9 cellular contexts compared by ENCODE assay signal in genomic region chr19:48683349-48683748, GRCh38. TPM values are rescaled to one million over a fixed set of nuclear protein-coding genes. Genes with fewer than 3 reads are reported as not detected.
DNase-seq lines count a peak whose midpoint lies in the region; ATAC-seq, FAIRE-seq and TF ChIP-seq lines count a peak whose summit lies in the region.
"Had no signal": no experiment of that assay in that cellular context is flagged by ENCODE, and none has a peak within 500 bp of the region (broad histone marks: within the 10 kb centered on the region; RNA-seq: fewer than 3 reads in every experiment).

No MANE protein-coding gene starts in this region.

- no peaks in the 10 kb centered on the region for H3K9me3 ChIP-seq in GM12878 (replicated peaks; ENCODE audit: control insufficient read depth, insufficient read depth, low read length)
- H3K9me3 ChIP-seq in left lung: no peaks in the 10 kb centered on the region
- H3K9me3 ChIP-seq in thymus (ENCODE audit: control insufficient read depth): no peaks in the 10 kb centered on the region
- H3K9me3 ChIP-seq in Peyer's patch: no peaks in the 10 kb centered on the region
- H3K9me3 ChIP-seq: body of pancreas had no signal

- peaks cover 3% of the 10 kb centered on the region; the same call in 1 of the 2 replicates for H3K4me1 ChIP-seq in GM12878 (ENCODE audit: control insufficient read depth, insufficient read depth, low read length)
- H3K4me1 ChIP-seq in left lung: peaks cover 0 to 7% of the 10 kb centered on the region in 2 donors
- peaks cover 11% of the 10 kb centered on the region for H3K4me1 ChIP-seq in thymus (ENCODE audit: control insufficient read depth, insufficient read depth, low read length)
- peaks cover 0 to 14% (median 2%) of the 10 kb centered on the region in 4 donors for H3K4me1 ChIP-seq in Peyer's patch

- no peak for ATAC-seq in activated naive CD8-positive, alpha-beta T cell treated with anti-CD3 and anti-CD28 coated beads, Interleukin-2, amount 50 U/mL, for 24 hours
- no peak for ATAC-seq in GM12878
- peak; percentile 79 for ATAC-seq in left lung
- no peak for ATAC-seq in GM19035 (IDR thresholded peaks at IDR 0.05; ENCODE audit: unreplicated experiment)
- no peak for ATAC-seq in HG02981 (IDR thresholded peaks at IDR 0.05; ENCODE audit: unreplicated experiment)

- no peak overlapping the region for H3K4me3 ChIP-seq in GM12878
- no peak overlapping the region for H3K4me3 ChIP-seq in left lung
- H3K4me3 ChIP-seq in thymus (ENCODE audit: low read length): peak overlapping the region; percentile 18
- no peak overlapping the region for H3K4me3 ChIP-seq in Peyer's patch
- H3K4me3 ChIP-seq: body of pancreas had no signal

- no peak overlapping the region; the same call in 1 of the 2 replicates for H2AFZ ChIP-seq in GM12878 (ENCODE audit: control insufficient read depth, low read depth, low read length)

- RAD21 ChIA-PET in GM12878 (lab: Charles Lee; ENCODE audit: unreplicated experiment): no interaction called here

- DNase-seq in activated naive CD8-positive, alpha-beta T cell treated with anti-CD3 and anti-CD28 coated beads, Interleukin-2, amount 50 U/mL, for 24 hours: no peak
- DNase-seq in GM12878 (ENCODE audit: low read depth, low spot score): no peak
- DNase-seq in left lung: peak in 1 of 2 donors; percentile 52
- no peak for DNase-seq in Peyer's patch

- H3K9me3 Mint-ChIP-seq in activated naive CD8-positive, alpha-beta T cell (ENCODE audit: low read depth): no peaks in the 10 kb centered on the region
- no peaks in the 10 kb centered on the region for H3K9me3 Mint-ChIP-seq in activated naive CD8-positive, alpha-beta T cell treated with anti-CD3 and anti-CD28 coated beads, Interleukin-2, amount 50 U/mL, for 24 hours

- TF ChIP-seq EP300 in GM12878 (IDR thresholded peaks at IDR 0.05; ENCODE audit: borderline replicate concordance in 1 of 2, control insufficient read depth in 1 of 2, low read depth in 2 of 2, low read length in 2 of 2): no peak

- H3K4me1 Mint-ChIP-seq in activated naive CD8-positive, alpha-beta T cell (ENCODE audit: low read depth): no peaks in the 10 kb centered on the region
- no peaks in the 10 kb centered on the region for H3K4me1 Mint-ChIP-seq in activated naive CD8-positive, alpha-beta T cell treated with anti-CD3 and anti-CD28 coated beads, Interleukin-2, amount 50 U/mL, for 24 hours

- in situ Hi-C loops in GM12878 (cut with MboI): no loop called here

- TF ChIP-seq CTCF in GM12878 (IDR thresholded peaks at IDR 0.05 in 2 of 3, conservative IDR thresholded peaks at IDR 0.05 in 1 of 3; ENCODE audit: control insufficient read depth in 2 of 3, extremely low read depth in 1 of 3, insufficient read depth in 1 of 3, low read depth in 3 of 3, low read length in 3 of 3) (no peak), left lung (IDR thresholded peaks at IDR 0.05) (no peak), Peyer's patch (IDR thresholded peaks at IDR 0.05) (no peak)

- POLR2A ChIA-PET in GM12878 (lab: Charles Lee): interaction anchor here (0.6 kb wide), 1 partner anchor 444 kb away, joined by 4 read pairs; no protein-coding TSS in a partner anchor

- BruUV-seq in GM12878 (replicated peaks; lab: Mats Ljungman, UMichigan): no TSS peak

- no peak for FAIRE-seq in GM12878 (lab: Jason Lieb, UNC)

- H3K36me3 Mint-ChIP-seq in activated naive CD8-positive, alpha-beta T cell: no peaks in the 10 kb centered on the region
- no peaks in the 10 kb centered on the region for H3K36me3 Mint-ChIP-seq in activated naive CD8-positive, alpha-beta T cell treated with anti-CD3 and anti-CD28 coated beads, Interleukin-2, amount 50 U/mL, for 24 hours (ENCODE audit: low read depth)

- no peaks in the 10 kb centered on the region for H3K79me2 ChIP-seq in GM12878 (ENCODE audit: control insufficient read depth, insufficient read depth, low read length)

- H3K9ac ChIP-seq in GM12878 (ENCODE audit: control insufficient read depth, insufficient read depth, low read length): no peak overlapping the region

- H3K27me3 ChIP-seq in GM12878 (replicated peaks in 1 of 2; ENCODE audit: control insufficient read depth in 2 of 2, insufficient read depth in 2 of 2, low read length in 1 of 2) (no peaks in the 10 kb centered on the region; a peak in 1 of 4 replicates), left lung (no peaks in the 10 kb centered on the region), thymus (ENCODE audit: control insufficient read depth, insufficient read depth) (no peaks in the 10 kb centered on the region), Peyer's patch (no peaks in the 10 kb centered on the region)
- H3K27me3 ChIP-seq: body of pancreas had no signal

- no peak overlapping the region for H3K4me2 ChIP-seq in GM12878 (ENCODE audit: control insufficient read depth, insufficient read depth)

- no peak for TF ChIP-seq RAD21 in GM12878 (IDR thresholded peaks at IDR 0.05; ENCODE audit: insufficient read depth, low read depth, low read length)

- H3K27ac Mint-ChIP-seq in activated naive CD8-positive, alpha-beta T cell: no peak overlapping the region
- no peak overlapping the region for H3K27ac Mint-ChIP-seq in activated naive CD8-positive, alpha-beta T cell treated with anti-CD3 and anti-CD28 coated beads, Interleukin-2, amount 50 U/mL, for 24 hours

- intact Hi-C loops in GM12878 (cut with micrococcal nuclease; ENCODE audit: unreplicated experiment) (no loop called here), left lung (cut with DNase I) (no loop called here)

- CTCF ChIA-PET in GM12878 (lab: Yijun Ruan, JAX): interaction anchor here (0.8 kb wide), 1 partner anchor 37 kb away, joined by 3 read pairs; the partner anchor contains the start of gene CA11

- no peaks in the 10 kb centered on the region for H4K20me1 ChIP-seq in GM12878 (ENCODE audit: control insufficient read depth, insufficient read depth)

- SMC1A ChIA-PET in GM12878 (lab: Charles Lee; ENCODE audit: uncharacterized antibody, unreplicated experiment): no interaction called here

- no peak for TF ChIP-seq POLR2A in GM12878 (IDR thresholded peaks at IDR 0.05; ENCODE audit: low read depth, low read length)
- TF ChIP-seq POLR2A in Peyer's patch (IDR thresholded peaks at IDR 0.05): no peak

- peak overlapping the region; percentile 44 for H3K4me3 Mint-ChIP-seq in activated naive CD8-positive, alpha-beta T cell
- no peak overlapping the region for H3K4me3 Mint-ChIP-seq in activated naive CD8-positive, alpha-beta T cell treated with anti-CD3 and anti-CD28 coated beads, Interleukin-2, amount 50 U/mL, for 24 hours

- 73% methylated on average over 11 of the region's 11 CpGs for WGBS in GM12878 (ENCODE audit: insufficient coverage, insufficient replicate concordance, low lambda C conversion rate, missing lambda C conversion rate)
- 61% methylated on average over 11 of the region's 11 CpGs for WGBS in thymus

- H3K27me3 Mint-ChIP-seq in activated naive CD8-positive, alpha-beta T cell: no peaks in the 10 kb centered on the region
- H3K27me3 Mint-ChIP-seq in activated naive CD8-positive, alpha-beta T cell treated with anti-CD3 and anti-CD28 coated beads, Interleukin-2, amount 50 U/mL, for 24 hours: no peaks in the 10 kb centered on the region

- H3K36me3 ChIP-seq in GM12878 (ENCODE audit: control insufficient read depth in 2 of 2, insufficient read depth in 2 of 2, low read length in 1 of 2): no peaks in the 10 kb centered on the region
- no peaks in the 10 kb centered on the region for H3K36me3 ChIP-seq in left lung
- no peaks in the 10 kb centered on the region for H3K36me3 ChIP-seq in thymus (ENCODE audit: control insufficient read depth, insufficient read depth)
- H3K36me3 ChIP-seq in Peyer's patch: no peaks in the 10 kb centered on the region

- no peak overlapping the region for H3K27ac ChIP-seq in GM12878 (ENCODE audit: control insufficient read depth, insufficient read depth)
- no peak overlapping the region for H3K27ac ChIP-seq in left lung
- no peak overlapping the region for H3K27ac ChIP-seq in thymus (ENCODE audit: low read depth)
- H3K27ac ChIP-seq in Peyer's patch: no peak overlapping the region

RNA-seq across cellular contexts. Expression of gene NTN5, which starts 10.5 kb away (rescaled TPM):
- not detected in 2 replicates for total RNA-seq in GM12878 (2013; cell fraction: nucleolus; rRNA removed)
- total RNA-seq in GM12878 (2014; rRNA removed): not detected in 2 replicates
- not detected in 2 replicates for total RNA-seq in GM12878 (2014; rRNA removed; fragmentation: Illumina TruSeq; extraction: Trizol)
- total RNA-seq in GM12878 (2021): not detected in 2 replicates
- not detected for polyA plus RNA-seq in GM12878 (2011; ENCODE audit: low read depth)
- 0.07 TPM in 1 of 2 replicates, not detected in the other for polyA plus RNA-seq in GM12878 (2011; rRNA removed)
- polyA plus RNA-seq in GM12878 (2011; cell fraction: cytosol; rRNA removed): 0.12 TPM in 1 of 2 replicates, not detected in the other
- polyA plus RNA-seq in GM12878 (2011; cell fraction: nucleus; rRNA removed): 0.25 and 0.47 TPM in 2 replicates
- 0.15 and 0.28 TPM in 2 replicates for polyA plus RNA-seq in GM12878 (2012)
- not detected in 2 replicates for polyA plus RNA-seq in GM12878 (2014; fragmentation: Illumina TruSeq; extraction: Trizol)
- polyA plus RNA-seq in GM12878 (2014; fragmentation: Nextera tagmentation; extraction: Ambion mirVana): not detected
- polyA plus RNA-seq in GM12878 (2014; rRNA removed): 0.22 and 0.23 TPM in 2 replicates
- polyA plus RNA-seq in GM12878 (2016; fragmentation: Nextera tagmentation; extraction: Ambion mirVana): not detected
- not detected in 2 replicates for polyA minus RNA-seq in GM12878 (2011; rRNA and poly(A)+ RNA removed)
- polyA minus RNA-seq in GM12878 (2011; cell fraction: cytosol; rRNA and poly(A)+ RNA removed): not detected in 2 replicates
- not detected in 2 replicates for polyA minus RNA-seq in GM12878 (2011; cell fraction: nucleus; rRNA and poly(A)+ RNA removed)
- total RNA-seq in left lung: under 1 TPM; 0.29 to 0.73 TPM
- 3.5 TPM for polyA plus RNA-seq in thymus
- total RNA-seq in Peyer's patch: 1 to 10 TPM in 1 of 4 donors, not detected in 3; 6.8 TPM
- total RNA-seq: body of pancreas had no signal

RNA-seq across cellular contexts. Expression of gene FUT2, which starts 12.4 kb away (rescaled TPM):
- total RNA-seq in GM12878 (2013; cell fraction: nucleolus; rRNA removed): not detected in 2 replicates
- total RNA-seq in GM12878 (2014; rRNA removed): not detected in 2 replicates
- total RNA-seq in GM12878 (2014; rRNA removed; fragmentation: Illumina TruSeq; extraction: Trizol): not detected in 2 replicates
- total RNA-seq in GM12878 (2021): not detected in 2 replicates
- polyA plus RNA-seq in GM12878 (2011; ENCODE audit: low read depth): 0.07 TPM
- not detected in 2 replicates for polyA plus RNA-seq in GM12878 (2011; rRNA removed)
- polyA plus RNA-seq in GM12878 (2011; cell fraction: cytosol; rRNA removed): not detected in 2 replicates
- not detected in 2 replicates for polyA plus RNA-seq in GM12878 (2011; cell fraction: nucleus; rRNA removed)
- 0.21 and 0.22 TPM in 2 replicates for polyA plus RNA-seq in GM12878 (2012)
- not detected in 2 replicates for polyA plus RNA-seq in GM12878 (2014; fragmentation: Illumina TruSeq; extraction: Trizol)
- polyA plus RNA-seq in GM12878 (2014; fragmentation: Nextera tagmentation; extraction: Ambion mirVana): under 1 TPM in 1 of 2 experiments, not detected in 1; 0.02 TPM
- polyA plus RNA-seq in GM12878 (2014; rRNA removed): not detected in 2 replicates
- under 1 TPM; 0.07 to 0.13 TPM for polyA plus RNA-seq in GM12878 (2016; fragmentation: Nextera tagmentation; extraction: Ambion mirVana)
- not detected in 2 replicates for polyA minus RNA-seq in GM12878 (2011; rRNA and poly(A)+ RNA removed)
- polyA minus RNA-seq in GM12878 (2011; cell fraction: cytosol; rRNA and poly(A)+ RNA removed): not detected in 2 replicates
- polyA minus RNA-seq in GM12878 (2011; cell fraction: nucleus; rRNA and poly(A)+ RNA removed): not detected in 2 replicates
- total RNA-seq in left lung: 1 to 10 TPM; 1.1 to 2.7 TPM
- 3.2 TPM for polyA plus RNA-seq in thymus
- total RNA-seq in Peyer's patch: 10 to 100 TPM; 11.6 to 91.6 (median 53.8) TPM

RNA-seq across cellular contexts. Expression of gene MAMSTR, which starts 36.2 kb away (rescaled TPM):
- 1.4 and 1.8 TPM in 2 replicates for total RNA-seq in GM12878 (2013; cell fraction: nucleolus; rRNA removed)
- total RNA-seq in GM12878 (2014; rRNA removed): 0.11 and 0.73 TPM in 2 replicates
- 0.13 and 0.18 TPM in 2 replicates for total RNA-seq in GM12878 (2014; rRNA removed; fragmentation: Illumina TruSeq; extraction: Trizol)
- total RNA-seq in GM12878 (2021): 0.32 and 0.33 TPM in 2 replicates
- 0.13 TPM for polyA plus RNA-seq in GM12878 (2011; ENCODE audit: low read depth)
- 0.13 and 0.24 TPM in 2 replicates for polyA plus RNA-seq in GM12878 (2011; rRNA removed)
- 0.18 and 0.19 TPM in 2 replicates for polyA plus RNA-seq in GM12878 (2011; cell fraction: cytosol; rRNA removed)
- 0.26 and 0.37 TPM in 2 replicates for polyA plus RNA-seq in GM12878 (2011; cell fraction: nucleus; rRNA removed)
- polyA plus RNA-seq in GM12878 (2012): 0.32 and 0.41 TPM in 2 replicates
- 0.22 TPM in 1 of 2 replicates, not detected in the other for polyA plus RNA-seq in GM12878 (2014; fragmentation: Illumina TruSeq; extraction: Trizol)
- under 1 TPM in 1 of 2 experiments, not detected in 1; 0.04 TPM for polyA plus RNA-seq in GM12878 (2014; fragmentation: Nextera tagmentation; extraction: Ambion mirVana)
- 0.31 and 0.49 TPM in 2 replicates for polyA plus RNA-seq in GM12878 (2014; rRNA removed)
- under 1 TPM; 0.48 to 0.57 TPM for polyA plus RNA-seq in GM12878 (2016; fragmentation: Nextera tagmentation; extraction: Ambion mirVana)
- polyA minus RNA-seq in GM12878 (2011; rRNA and poly(A)+ RNA removed): 0.15 and 0.62 TPM in 2 replicates
- polyA minus RNA-seq in GM12878 (2011; cell fraction: cytosol; rRNA and poly(A)+ RNA removed): not detected in 2 replicates
- polyA minus RNA-seq in GM12878 (2011; cell fraction: nucleus; rRNA and poly(A)+ RNA removed): 0.36 and 0.77 TPM in 2 replicates
- 1 to 10 TPM; 1.3 to 1.5 TPM for total RNA-seq in left lung
- 1.2 TPM for polyA plus RNA-seq in thymus
- total RNA-seq in Peyer's patch: 1 to 10 TPM in 1 of 4 donors, under 1 TPM in 1, not detected in 2; 0.70 to 1.1 TPM

RNA-seq across cellular contexts. Expression of gene CA11, which starts 37.4 kb away (rescaled TPM):
- 0.54 and 0.61 TPM in 2 replicates for total RNA-seq in GM12878 (2013; cell fraction: nucleolus; rRNA removed)
- 3.5 and 5.5 TPM in 2 replicates for total RNA-seq in GM12878 (2014; rRNA removed)
- total RNA-seq in GM12878 (2014; rRNA removed; fragmentation: Illumina TruSeq; extraction: Trizol): 1.8 and 2.3 TPM in 2 replicates
- total RNA-seq in GM12878 (2021): 3.3 and 3.9 TPM in 2 replicates
- 6.3 TPM for polyA plus RNA-seq in GM12878 (2011; ENCODE audit: low read depth)
- 1.2 and 1.7 TPM in 2 replicates for polyA plus RNA-seq in GM12878 (2011; rRNA removed)
- polyA plus RNA-seq in GM12878 (2011; cell fraction: cytosol; rRNA removed): 2.6 and 5.5 TPM in 2 replicates
- polyA plus RNA-seq in GM12878 (2011; cell fraction: nucleus; rRNA removed): 0.54 and 1.2 TPM in 2 replicates
- polyA plus RNA-seq in GM12878 (2012): 9.7 and 10.8 TPM in 2 replicates
- 1.9 TPM in 2 replicates for polyA plus RNA-seq in GM12878 (2014; fragmentation: Illumina TruSeq; extraction: Trizol)
- polyA plus RNA-seq in GM12878 (2014; fragmentation: Nextera tagmentation; extraction: Ambion mirVana): 1 to 10 TPM; 5.4 to 7.5 TPM
- 1.8 and 2.7 TPM in 2 replicates for polyA plus RNA-seq in GM12878 (2014; rRNA removed)
- 1 to 10 TPM; 1.9 to 2.6 TPM for polyA plus RNA-seq in GM12878 (2016; fragmentation: Nextera tagmentation; extraction: Ambion mirVana)
- polyA minus RNA-seq in GM12878 (2011; rRNA and poly(A)+ RNA removed): 0.93 TPM in 1 of 2 replicates, not detected in the other
- polyA minus RNA-seq in GM12878 (2011; cell fraction: cytosol; rRNA and poly(A)+ RNA removed): 2.9 TPM in 1 of 2 replicates, not detected in the other
- polyA minus RNA-seq in GM12878 (2011; cell fraction: nucleus; rRNA and poly(A)+ RNA removed): 1.9 TPM in 1 of 2 replicates, not detected in the other
- total RNA-seq in left lung: 1 to 10 TPM; 3.6 to 3.9 TPM
- 15.3 TPM for polyA plus RNA-seq in thymus
- 1 to 10 TPM in 3 of 4 donors, under 1 TPM in 1; 0.70 to 8.3 (median 2.1) TPM for total RNA-seq in Peyer's patch

RNA-seq across cellular contexts. Expression of gene DBP, which starts 46.2 kb away (rescaled TPM):
- total RNA-seq in GM12878 (2013; cell fraction: nucleolus; rRNA removed): 18.1 and 21.7 TPM in 2 replicates
- total RNA-seq in GM12878 (2014; rRNA removed): 10.5 and 10.6 TPM in 2 replicates
- total RNA-seq in GM12878 (2014; rRNA removed; fragmentation: Illumina TruSeq; extraction: Trizol): 7.0 and 8.1 TPM in 2 replicates
- 6.7 and 7.3 TPM in 2 replicates for total RNA-seq in GM12878 (2021)
- 5.0 TPM for polyA plus RNA-seq in GM12878 (2011; ENCODE audit: low read depth)
- 6.0 and 9.8 TPM in 2 replicates for polyA plus RNA-seq in GM12878 (2011; rRNA removed)
- 13.1 and 14.1 TPM in 2 replicates for polyA plus RNA-seq in GM12878 (2011; cell fraction: cytosol; rRNA removed)
- 10.3 and 11.2 TPM in 2 replicates for polyA plus RNA-seq in GM12878 (2011; cell fraction: nucleus; rRNA removed)
- 12.9 and 16.4 TPM in 2 replicates for polyA plus RNA-seq in GM12878 (2012)
- 5.0 and 5.1 TPM in 2 replicates for polyA plus RNA-seq in GM12878 (2014; fragmentation: Illumina TruSeq; extraction: Trizol)
- polyA plus RNA-seq in GM12878 (2014; fragmentation: Nextera tagmentation; extraction: Ambion mirVana): 1 to 10 TPM; 2.0 to 2.6 TPM
- 9.4 and 9.7 TPM in 2 replicates for polyA plus RNA-seq in GM12878 (2014; rRNA removed)
- 1 to 10 TPM; 4.0 to 7.1 TPM for polyA plus RNA-seq in GM12878 (2016; fragmentation: Nextera tagmentation; extraction: Ambion mirVana)
- polyA minus RNA-seq in GM12878 (2011; rRNA and poly(A)+ RNA removed): 6.6 and 9.1 TPM in 2 replicates
- polyA minus RNA-seq in GM12878 (2011; cell fraction: cytosol; rRNA and poly(A)+ RNA removed): 2.6 and 7.4 TPM in 2 replicates
- polyA minus RNA-seq in GM12878 (2011; cell fraction: nucleus; rRNA and poly(A)+ RNA removed): 3.9 and 4.3 TPM in 2 replicates
- 10 to 100 TPM in 1 of 2 donors, 1 to 10 TPM in 1; 8.9 to 10.5 TPM for total RNA-seq in left lung
- polyA plus RNA-seq in thymus: 21.2 TPM
- 10 to 100 TPM in 3 of 4 donors, 1 to 10 TPM in 1; 9.9 to 51.5 (median 35.8) TPM for total RNA-seq in Peyer's patch
